In the genomic region with DNA sequence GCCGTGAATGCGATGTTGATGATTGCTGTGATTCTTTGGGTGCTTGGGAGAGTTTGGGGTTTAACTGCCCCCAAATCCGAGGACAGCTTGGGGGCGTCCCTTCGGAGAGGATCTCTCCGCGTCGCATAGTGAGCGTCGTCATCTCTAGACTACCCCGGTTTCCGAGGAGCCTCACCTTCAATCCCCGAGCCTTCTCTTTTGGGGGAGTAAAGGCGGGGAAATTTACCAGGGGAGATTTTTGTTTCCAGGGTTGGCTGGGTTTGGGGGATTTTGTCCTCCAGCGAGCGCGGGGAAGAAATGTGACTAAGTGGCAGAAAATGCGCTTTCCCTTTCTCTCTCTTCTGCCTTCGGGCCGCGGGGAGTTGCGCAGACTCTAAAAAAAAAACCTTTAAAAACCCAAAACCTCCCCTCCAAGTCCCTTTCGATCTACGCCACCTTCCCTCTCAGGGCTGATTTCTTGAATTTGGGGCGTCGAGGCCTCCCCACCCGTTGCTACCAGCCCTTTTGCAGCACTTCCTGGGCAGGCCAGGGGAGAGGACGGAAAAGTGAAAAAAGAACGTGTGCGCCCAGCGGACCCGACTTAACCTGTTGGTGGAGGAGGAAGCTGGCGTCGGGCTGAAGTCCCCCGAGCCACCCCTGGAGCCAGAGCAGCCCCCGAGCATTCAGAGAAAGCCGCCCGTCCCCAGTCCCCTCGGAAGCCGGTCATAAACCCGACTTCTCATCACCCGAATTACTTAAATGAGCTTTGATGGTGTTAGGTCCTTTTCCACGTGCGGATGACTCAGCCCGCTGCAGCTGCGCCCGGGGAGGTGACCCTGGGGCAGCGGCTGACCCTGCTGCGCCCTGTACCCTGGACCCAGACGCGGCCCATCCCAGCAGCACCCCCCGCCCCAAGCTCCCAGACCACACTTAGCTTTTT, we compare ENCODE assay signal across 8 cellular contexts. TPM values are rescaled to one million over a fixed set of nuclear protein-coding genes. Genes with fewer than 3 reads are reported as not detected.
DNase-seq lines count a peak whose midpoint lies in the region; TF ChIP-seq lines count a peak whose summit lies in the region.

No MANE protein-coding gene starts in this region.

- POLR2A ChIA-PET in RWPE1 (lab: Yijun Ruan, JAX; ENCODE audit: low non-redundant PET), result interaction anchor here (0.9 kb wide), 1 partner anchor 11 kb away, joined by 4 read pairs; no protein-coding TSS in a partner anchor

- CTCF ChIA-PET in RWPE1 (lab: Yijun Ruan, JAX), result interaction anchor here (0.8 to 1.9 kb wide), 7 partner anchors 9 to 48 kb away, joined by 3 to 9 read pairs (median 4); no protein-coding TSS in a partner anchor

- H3K27me3 ChIP-seq in mesendoderm (ENCODE audit: insufficient read depth, low read length, poor library complexity), result peaks cover 92% of the 10 kb centered on the region
- no peaks in the 10 kb centered on the region for H3K27me3 ChIP-seq in tibial artery
- no peaks in the 10 kb centered on the region for H3K27me3 ChIP-seq in BE2C

- H2BK5ac ChIP-seq in mesendoderm (ENCODE audit: low read length), result no peak overlapping the region

- intact Hi-C loops in tibial artery (cut with DNase I; ENCODE audit: low total_unique reads), result no loop called here

- H3K79me2 ChIP-seq in mesendoderm (ENCODE audit: control insufficient read depth, insufficient read depth, low read length), result no peaks in the 10 kb centered on the region

- no peaks in the 10 kb centered on the region for H3K36me3 ChIP-seq in mesendoderm (ENCODE audit: control insufficient read depth, insufficient read depth, low read length)
- H3K36me3 ChIP-seq in tibial artery, result peaks cover 0 to 5% (median 0%) of the 10 kb centered on the region in 3 donors
- no peaks in the 10 kb centered on the region for H3K36me3 ChIP-seq in BE2C

- H4K5ac ChIP-seq in mesendoderm (ENCODE audit: low read length), result no peak overlapping the region

- no peak overlapping the region for H2BK15ac ChIP-seq in mesendoderm (replicated peaks; ENCODE audit: low read depth)

- H3K27ac ChIP-seq in RWPE1, result peak overlapping the region; percentile 98
- H3K27ac ChIP-seq in coronary artery, result peak overlapping the region; percentile 76 to 87
- no peak overlapping the region for H3K27ac ChIP-seq in mesendoderm (ENCODE audit: low read depth, low read length)
- H3K27ac ChIP-seq in tibial artery, result peak overlapping the region; percentile 88 to 99

- H3K4me2 ChIP-seq in mesendoderm (ENCODE audit: low read length), result no peak overlapping the region

- H3K4me1 ChIP-seq in mesendoderm (ENCODE audit: control insufficient read depth, low read depth, low read length), result peaks cover 2% of the 10 kb centered on the region
- H3K4me1 ChIP-seq in tibial artery, result peaks cover 0 to 100% (median 89%) of the 10 kb centered on the region in 4 donors
- H3K4me1 ChIP-seq in BE2C, result peaks cover 8% of the 10 kb centered on the region

- H3K79me1 ChIP-seq in mesendoderm (ENCODE audit: low read length), result no peaks in the 10 kb centered on the region

- H3K56ac ChIP-seq in mesendoderm (ENCODE audit: low read length), result no peak overlapping the region

- TF ChIP-seq CTCF in GM12864 (IDR thresholded peaks at IDR 0.05; ENCODE audit: low read depth, low read length, missing control alignments) (no peak), RWPE1 (conservative IDR thresholded peaks at IDR 0.05; ENCODE audit: low read depth) (no peak), coronary artery (IDR thresholded peaks at IDR 0.05) (no peak), tibial artery (IDR thresholded peaks at IDR 0.05) (no peak), BE2C (IDR thresholded peaks at IDR 0.05; ENCODE audit: low read depth, low read length) (no peak)

- H2BK120ac ChIP-seq in mesendoderm (ENCODE audit: low read depth, low read length), result no peak overlapping the region

- no peak overlapping the region for H4K8ac ChIP-seq in mesendoderm (ENCODE audit: low read depth, low read length)

- no CpG with 5 or more reads among the region's 52 CpGs for WGBS in mesendoderm (ENCODE audit: extremely low coverage, insufficient coverage, low lambda C conversion rate)

- H3K18ac ChIP-seq in mesendoderm (ENCODE audit: low read length), result no peak overlapping the region

- DNase-seq in GM12864 (ENCODE audit: low read depth) (no peak), RWPE1 (ENCODE audit: low spot score) (peak; percentile 79), coronary artery (ENCODE audit: low spot score) (no peak), mesendoderm (peak; percentile 47), tibial artery (peak; percentile 87 to 90), UCSD-AML1 (lab: John Stamatoyannopoulos, UW; ENCODE audit: unreplicated experiment) (no peak), HPDE6-E6E7 (ENCODE audit: extremely low spot score) (no peak), BE2C (no peak)

- H3K9me3 ChIP-seq in tibial artery, result no peaks in the 10 kb centered on the region
- H3K9me3 ChIP-seq in BE2C, result no peaks in the 10 kb centered on the region

- peak overlapping the region; percentile 75 for H3K23ac ChIP-seq in mesendoderm (ENCODE audit: low read length)

- H3K4ac ChIP-seq in mesendoderm (ENCODE audit: low read depth, low read length), result no peak overlapping the region

- no peak overlapping the region for H2AK5ac ChIP-seq in mesendoderm (ENCODE audit: low read length)

- no peak overlapping the region for H3K9ac ChIP-seq in mesendoderm (ENCODE audit: low read length)

- peak overlapping the region; percentile 12; the same call in 1 of the 2 replicates for H3K4me3 ChIP-seq in GM12864 (ENCODE audit: low read depth, low read length)
- H3K4me3 ChIP-seq in coronary artery, result peak overlapping the region; percentile 62
- H3K4me3 ChIP-seq in mesendoderm (ENCODE audit: low read length), result no peak overlapping the region
- H3K4me3 ChIP-seq in tibial artery, result peak overlapping the region; percentile 44 to 54
- H3K4me3 ChIP-seq in BE2C (ENCODE audit: low read depth, low read length), result no peak overlapping the region

RNA-seq across cellular contexts. Expression of a gene that starts 17.7 kb away (rescaled TPM):
- 0.07 TPM for polyA plus RNA-seq in mesendoderm (2013, experiment 1 of 2)
- polyA plus RNA-seq in mesendoderm (2013, experiment 2 of 2), result 0.10 TPM
- polyA plus RNA-seq in BE2C (2012; ENCODE audit: insufficient read depth, insufficient read length, low read depth), result 34.1 TPM

RNA-seq across cellular contexts. Expression of a gene that starts 43.6 kb away (rescaled TPM):
- 0.03 TPM for polyA plus RNA-seq in mesendoderm (2013, experiment 1 of 2)
- polyA plus RNA-seq in mesendoderm (2013, experiment 2 of 2), result 0.01 TPM
- polyA plus RNA-seq in BE2C (2012; ENCODE audit: insufficient read depth, insufficient read length, low read depth), result 0.25 TPM

RNA-seq across cellular contexts. Expression of a gene that starts 55.9 kb away (rescaled TPM):
- 64.6 TPM for polyA plus RNA-seq in mesendoderm (2013, experiment 1 of 2)
- polyA plus RNA-seq in mesendoderm (2013, experiment 2 of 2), result 65.6 TPM
- polyA plus RNA-seq in BE2C (2012; ENCODE audit: insufficient read depth, insufficient read length, low read depth), result 314 TPM

Comparison
In these comparisons a context has a peak if more than half of its experiments do, and no peak if none do; other contexts are left out.
1. DNase-seq: peak in RWPE1 (single experiment), mesendoderm (single experiment) and tibial artery (2 of 2); none in GM12864 (single experiment), coronary artery (single experiment), UCSD-AML1 (single experiment), HPDE6-E6E7 (single experiment) and BE2C (single experiment).
2. H3K4me3 ChIP-seq: peak in GM12864 (single experiment), coronary artery (single experiment) and tibial artery (2 of 2); none in mesendoderm (single experiment) and BE2C (single experiment).